11 cellular contexts compared by ENCODE assay signal in genomic region chr19:37980419-37980975, GRCh38.
DNase-seq lines count a peak whose midpoint lies in the region; ATAC-seq, FAIRE-seq and TF ChIP-seq lines count a peak whose summit lies in the region.
"Had no signal": no experiment of that assay in that cellular context is flagged by ENCODE, and none has a peak within 500 bp of the region (broad histone marks: within the 10 kb centered on the region; RNA-seq: fewer than 3 reads in every experiment).

No MANE protein-coding gene starts in this region.

- H4K20me1 ChIP-seq in H9 (ENCODE audit: control insufficient read depth, insufficient read depth, insufficient read length) (no peaks in the 10 kb centered on the region), GM12878 (ENCODE audit: control insufficient read depth, insufficient read depth) (no peaks in the 10 kb centered on the region)

- no peak overlapping the region for H2BK5ac ChIP-seq in H9 (ENCODE audit: insufficient read length, low read length)

- H3K4me3 ChIP-seq in GM12878, result 0 out of 2 replicates have a peak overlapping the region, but pooled peaks have one; percentile 38

- no peak overlapping the region for H4K91ac ChIP-seq in H9 (ENCODE audit: insufficient read length, low read depth, low read length)

- H2AFZ ChIP-seq in H9 (ENCODE audit: low read length), result no peak overlapping the region
- no peak overlapping the region for H2AFZ ChIP-seq in GM12878 (ENCODE audit: control insufficient read depth, low read depth, low read length)

- no peak overlapping the region for H3K14ac ChIP-seq in H9 (ENCODE audit: insufficient read depth, low read length)

- TF ChIP-seq POLR2A in GM12878 (IDR thresholded peaks at IDR 0.05; ENCODE audit: low read depth, low read length), result no peak

- no CpG with 5 or more reads among the region's 10 CpGs for WGBS in H9 (ENCODE audit: extremely low coverage, insufficient read length, low lambda C conversion rate)
- 42% methylated on average over 10 of the region's 10 CpGs for WGBS in GM12878 (ENCODE audit: insufficient coverage, insufficient replicate concordance, low lambda C conversion rate, missing lambda C conversion rate)

- H3K9ac ChIP-seq in H9 (ENCODE audit: extremely low read depth, insufficient read length, low read length) (no peak overlapping the region), GM12878 (ENCODE audit: control insufficient read depth, insufficient read depth, low read length) (peak overlapping the region; percentile 62)

- TF ChIP-seq EP300 in GM12878 (IDR thresholded peaks at IDR 0.05; ENCODE audit: borderline replicate concordance in 1 of 2, control insufficient read depth in 1 of 2, low read depth in 2 of 2, low read length in 2 of 2), result no peak

- H3K36me3 ChIP-seq in GM12878 (ENCODE audit: control insufficient read depth in 2 of 2, insufficient read depth in 2 of 2, low read length in 1 of 2), result peaks cover 0 to 5% of the 10 kb centered on the region in 2 experiments; a peak in 2 of 4 replicates

- H3K23me2 ChIP-seq in H9 (ENCODE audit: insufficient read length, low read depth, low read length, poor library complexity, severe bottlenecking), result no peaks in the 10 kb centered on the region

- DNase-seq in H9, result no peak
- no peak for DNase-seq in GM12878 (ENCODE audit: low read depth, low spot score)
- no peak for DNase-seq in memory B cell (ENCODE audit: low spot score in 2 of 2)
- no peak for DNase-seq in stimulated activated CD4-positive, alpha-beta T cell treated with anti-CD3 and anti-CD28 coated beads, Interleukin-4, amount 100 ng/mL, for 24 hours
- no peak for DNase-seq in AML-193 (lab: John Stamatoyannopoulos, UW)
- DNase-seq: activated CD8-positive, alpha-beta memory T cell treated with anti-CD3 and anti-CD28 coated beads, Interleukin-2, amount 10 ng/mL, durations not matched to agents 7 days and 5 days; amniotic stem cell; NCI-H1694; stimulated activated CD4-positive, alpha-beta T cell treated with anti-CD3 and anti-CD28 coated beads, Interleukin-2, amount 100 ng/mL, for 48 hours had no signal

- H2BK15ac ChIP-seq in H9 (ENCODE audit: low read depth, low read length), result no peak overlapping the region

- no peak overlapping the region for H4K5ac ChIP-seq in H9 (ENCODE audit: insufficient read length, low read depth, low read length)

- SMC1A ChIA-PET in GM12878 (lab: Charles Lee; ENCODE audit: uncharacterized antibody, unreplicated experiment), result interaction anchor here (0.7 to 6.9 kb wide), 8 partner anchors 11 to 73 kb away, joined by 3 to 48 read pairs (median 6); partner anchors contain the start of gene SIPA1L3

- H3T11ph ChIP-seq in H9 (ENCODE audit: low read length), result no peak overlapping the region

- H3K4me3 Mint-ChIP-seq in H9 (no peak overlapping the region), memory B cell (peak overlapping the region; percentile 37)
- H3K4me3 Mint-ChIP-seq: activated CD8-positive, alpha-beta memory T cell treated with anti-CD3 and anti-CD28 coated beads, Interleukin-2, amount 10 ng/mL, durations not matched to agents 7 days and 5 days had no signal

- in situ Hi-C loops in GM12878 (cut with MboI), result no loop called here

- H2AK5ac ChIP-seq in H9 (ENCODE audit: insufficient read length, low read length), result no peak overlapping the region

- no peak overlapping the region for H3K4ac ChIP-seq in H9 (ENCODE audit: low read depth, low read length)

- ATAC-seq in GM12878 (no peak), memory B cell (ENCODE audit: low read depth) (no peak), HG03520 (IDR thresholded peaks at IDR 0.05; ENCODE audit: unreplicated experiment) (no peak)
- ATAC-seq: activated CD8-positive, alpha-beta memory T cell treated with anti-CD3 and anti-CD28 coated beads, Interleukin-2, amount 10 ng/mL, durations not matched to agents 7 days and 5 days had no signal

- H3K18ac ChIP-seq in H9 (ENCODE audit: insufficient read length, low read depth, low read length), result no peak overlapping the region

- H4K8ac ChIP-seq in H9 (replicated peaks; ENCODE audit: insufficient read length, low read depth, low read length), result no peak overlapping the region

- no peak overlapping the region for H3K56ac ChIP-seq in H9 (ENCODE audit: insufficient read length, low read depth, low read length)

- H3K79me2 ChIP-seq in H9 (ENCODE audit: insufficient read depth, low read length) (no peaks in the 10 kb centered on the region; the same call in 1 of the 2 replicates), GM12878 (ENCODE audit: control insufficient read depth, insufficient read depth, low read length) (peaks cover 75% of the 10 kb centered on the region)

- CTCF ChIA-PET in GM12878 (lab: Yijun Ruan, JAX), result interaction anchor here (0.6 to 1.4 kb wide), 4 partner anchors 53 to 78 kb away, joined by 3 to 9 read pairs (median 4); no protein-coding TSS in a partner anchor

- H2BK20ac ChIP-seq in H9 (ENCODE audit: low read depth, low read length, poor library complexity, severe bottlenecking), result no peak overlapping the region

- no peak overlapping the region for H2BK12ac ChIP-seq in H9 (ENCODE audit: insufficient read length, low read depth, low read length)

- H3K27ac Mint-ChIP-seq in H9 (peak overlapping the region in 2 of 3 experiments; percentile 16 to 55; a peak in 4 of 7 replicates), memory B cell (peak overlapping the region; percentile 92)
- H3K27ac Mint-ChIP-seq: activated CD8-positive, alpha-beta memory T cell treated with anti-CD3 and anti-CD28 coated beads, Interleukin-2, amount 10 ng/mL, durations not matched to agents 7 days and 5 days had no signal

- no peak overlapping the region for H3K4me2 ChIP-seq in H9 (ENCODE audit: insufficient read depth, insufficient read length, low read length)
- H3K4me2 ChIP-seq in GM12878 (ENCODE audit: control insufficient read depth, insufficient read depth), result peak overlapping the region; percentile 86

- no peak overlapping the region for H3K23ac ChIP-seq in H9 (ENCODE audit: insufficient read length, low read depth, low read length)

- H3K4me1 ChIP-seq in H9 (ENCODE audit: insufficient read depth, low read length) (no peaks in the 10 kb centered on the region), GM12878 (ENCODE audit: control insufficient read depth, insufficient read depth, low read length) (peaks cover 49% of the 10 kb centered on the region)

- no peak overlapping the region for H3K27ac ChIP-seq in H9 (ENCODE audit: insufficient read length, low read depth, low read length)
- H3K27ac ChIP-seq in GM12878 (ENCODE audit: control insufficient read depth, insufficient read depth), result peak overlapping the region; percentile 95
- H3K27ac ChIP-seq in temporal lobe (ENCODE audit: low read depth, low read length), result peak overlapping the region; percentile 11

- no peaks in the 10 kb centered on the region for H3K9me3 Mint-ChIP-seq in H9
- no peaks in the 10 kb centered on the region for H3K9me3 Mint-ChIP-seq in memory B cell

- no peak for FAIRE-seq in GM12878 (lab: Jason Lieb, UNC)

- no peaks in the 10 kb centered on the region for H3K27me3 ChIP-seq in H9 (ENCODE audit: insufficient read depth, low read length)
- no peaks in the 10 kb centered on the region for H3K27me3 ChIP-seq in GM12878 (replicated peaks in 1 of 2; ENCODE audit: control insufficient read depth in 2 of 2, insufficient read depth in 2 of 2, low read length in 1 of 2)

- peaks cover 4% of the 10 kb centered on the region for H3K79me1 ChIP-seq in H9 (ENCODE audit: insufficient read depth, low read depth, low read length, poor library complexity, severe bottlenecking)

- no TSS peak for BruUV-seq in GM12878 (replicated peaks; lab: Mats Ljungman, UMichigan)

- TF ChIP-seq RAD21 in GM12878 (IDR thresholded peaks at IDR 0.05; ENCODE audit: insufficient read depth, low read depth, low read length), result no peak

- H3K9me3 ChIP-seq in H9 (ENCODE audit: control insufficient read depth, low read depth, low read length) (no peaks in the 10 kb centered on the region), GM12878 (replicated peaks; ENCODE audit: control insufficient read depth, insufficient read depth, low read length) (no peaks in the 10 kb centered on the region; the same call in 2 of the 3 replicates)

- no peaks in the 10 kb centered on the region for H3K27me3 Mint-ChIP-seq in H9 (ENCODE audit: low read depth)
- no peaks in the 10 kb centered on the region for H3K27me3 Mint-ChIP-seq in memory B cell
- H3K27me3 Mint-ChIP-seq: activated CD8-positive, alpha-beta memory T cell treated with anti-CD3 and anti-CD28 coated beads, Interleukin-2, amount 10 ng/mL, durations not matched to agents 7 days and 5 days had no signal

- TF ChIP-seq CTCF in H9 (conservative IDR thresholded peaks at IDR 0.05) (no peak), GM12878 (IDR thresholded peaks at IDR 0.05 in 2 of 3, conservative IDR thresholded peaks at IDR 0.05 in 1 of 3; ENCODE audit: control insufficient read depth in 2 of 3, extremely low read depth in 1 of 3, insufficient read depth in 1 of 3, low read depth in 3 of 3, low read length in 3 of 3) (no peak)

- H3K4me1 Mint-ChIP-seq in H9 (peaks cover 30 to 32% of the 10 kb centered on the region in 2 experiments), memory B cell (peaks cover 59% of the 10 kb centered on the region)

- peaks cover 0 to 5% (median 4%) of the 10 kb centered on the region in 3 experiments; a peak in 4 of 7 replicates for H3K36me3 Mint-ChIP-seq in H9 (ENCODE audit: insufficient read depth in 1 of 3, low read depth in 3 of 3)
- H3K36me3 Mint-ChIP-seq in memory B cell, result peaks cover 6% of the 10 kb centered on the region
- H3K36me3 Mint-ChIP-seq: activated CD8-positive, alpha-beta memory T cell treated with anti-CD3 and anti-CD28 coated beads, Interleukin-2, amount 10 ng/mL, durations not matched to agents 7 days and 5 days had no signal

- RAD21 ChIA-PET in GM12878 (lab: Charles Lee; ENCODE audit: unreplicated experiment), result interaction anchor here (0.6 to 3.8 kb wide), 7 partner anchors 18 to 73 kb away, joined by 3 to 26 read pairs (median 4); partner anchors contain the start of genes SIPA1L3 and WDR87

- H2BK120ac ChIP-seq in H9 (ENCODE audit: low read depth, low read length, poor library complexity, severe bottlenecking), result no peak overlapping the region

- intact Hi-C loops in GM12878 (cut with micrococcal nuclease; ENCODE audit: unreplicated experiment), result no loop called here

- POLR2A ChIA-PET in GM12878 (lab: Charles Lee), result interaction anchor here (0.7 to 1.5 kb wide), 8 partner anchors 17 to 72 kb away, joined by 3 to 5 read pairs (median 3); no protein-coding TSS in a partner anchor

TF ChIP-seq in GM12878, 131 proteins besides CTCF, POLR2A, EP300 and RAD21 (continues in another document):
- TF ChIP-seq RAD51 (IDR thresholded peaks at IDR 0.05), result no peak
- TF ChIP-seq ELK1 (IDR thresholded peaks at IDR 0.05; ENCODE audit: low read depth, low read length), result no peak
- no peak for TF ChIP-seq WRNIP1 (IDR thresholded peaks at IDR 0.05; ENCODE audit: borderline replicate concordance, low read depth, low read length)
